ENCODE assay signal across 19 cellular contexts in the genomic region with DNA sequence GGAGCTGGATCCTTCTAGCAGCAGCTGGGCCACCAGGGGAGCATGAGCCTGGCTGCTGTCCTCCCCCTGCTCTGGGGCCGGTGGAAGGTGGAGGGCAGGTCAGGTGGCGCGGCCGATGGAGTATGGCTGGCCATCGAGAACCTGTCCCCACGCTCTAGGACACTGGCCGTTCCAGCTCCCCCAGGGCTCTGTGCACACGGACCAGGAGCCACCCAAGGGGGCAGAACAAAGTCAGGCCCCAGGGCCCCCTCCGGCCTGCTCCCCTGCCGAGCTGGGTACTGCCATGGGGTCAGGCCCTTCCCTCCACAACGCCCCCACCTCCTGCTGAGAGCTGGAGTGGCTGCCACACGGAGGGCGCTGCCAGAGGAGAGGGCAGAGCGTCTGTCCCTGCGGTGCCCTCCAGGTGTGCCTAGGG. TPM values are rescaled to one million over a fixed set of nuclear protein-coding genes. Genes with fewer than 3 reads are reported as not detected.
DNase-seq lines count a peak whose midpoint lies in the region; ATAC-seq and TF ChIP-seq lines count a peak whose summit lies in the region.
"Had no signal": no experiment of that assay in that cellular context is flagged by ENCODE, and none has a peak within 500 bp of the region (broad histone marks: within the 10 kb centered on the region; RNA-seq: fewer than 3 reads in every experiment).

No MANE protein-coding gene starts in this region.

- H3K36me3 ChIP-seq in BLaER1 (no peaks in the 10 kb centered on the region), Panc1 (ENCODE audit: control insufficient read depth, insufficient read depth, low read length) (no peaks in the 10 kb centered on the region), neuronal stem cell (replicated peaks in 1 of 2; ENCODE audit: control insufficient read depth in 2 of 2, insufficient read depth in 2 of 2, low read length in 2 of 2) (no peaks in the 10 kb centered on the region)
- H3K36me3 ChIP-seq in BLaER1 treated with 17β-estradiol and CSF1 and Interleukin-3, amounts not matched to agents 10 nM and 100 nM, result no peaks in the 10 kb centered on the region
- H3K36me3 ChIP-seq: BE2C had no signal

- intact Hi-C loops in Panc1 (cut with micrococcal nuclease; ENCODE audit: unreplicated experiment), result loop anchor here (10.0 kb wide), 1 partner anchor 57 kb away; a partner anchor contains a TSS

- no peak overlapping the region for H4K91ac ChIP-seq in neuronal stem cell (ENCODE audit: low read depth, low read length, poor library complexity)

- ATAC-seq in Panc1, result no peak
- ATAC-seq: A549, GM12878, GM23338 had no signal

- H3K27me3 ChIP-seq in BLaER1 (peaks cover 10% of the 10 kb centered on the region), Panc1 (ENCODE audit: control insufficient read depth, insufficient read depth, low read length) (no peaks in the 10 kb centered on the region), neuronal stem cell (ENCODE audit: control insufficient read depth in 3 of 3, insufficient read depth in 3 of 3, low read depth in 1 of 3, low read length in 3 of 3) (peaks cover 0 to 84% (median 0%) of the 10 kb centered on the region in 3 experiments)
- peaks cover 2 to 53% (median 12%) of the 10 kb centered on the region in 11 experiments; a peak in 21 of 22 replicates for H3K27me3 ChIP-seq in BLaER1 treated with 17β-estradiol and CSF1 and Interleukin-3, amounts not matched to agents 10 nM and 100 nM
- H3K27me3 ChIP-seq: BE2C had no signal

- peak overlapping the region; percentile 56 for H3K4me3 ChIP-seq in BLaER1
- H3K4me3 ChIP-seq in BLaER1 treated with 17β-estradiol and CSF1 and Interleukin-3, amounts not matched to agents 10 nM and 100 nM, result peak overlapping the region in 5 of 10 experiments; percentile 11 to 52 (median 40); a peak in 5 of 20 replicates
- no peak overlapping the region for H3K4me3 ChIP-seq in Panc1 (ENCODE audit: low read depth in 2 of 2, low read length in 2 of 2)
- no peak overlapping the region for H3K4me3 ChIP-seq in neuronal stem cell (ENCODE audit: low read length in 2 of 2)
- H3K4me3 ChIP-seq: A549, GM12878, GM23338 had no signal

- peak overlapping the region; percentile 80 for H3K27ac ChIP-seq in BLaER1
- H3K27ac ChIP-seq in BLaER1 treated with 17β-estradiol and CSF1 and Interleukin-3, amounts not matched to agents 10 nM and 100 nM, result peak overlapping the region in 3 of 11 experiments; percentile 17 to 56 (median 54); a peak in 4 of 22 replicates
- peak overlapping the region; percentile 71 for H3K27ac ChIP-seq in Panc1 (ENCODE audit: low read length)
- no peak overlapping the region for H3K27ac ChIP-seq in neuronal stem cell (replicated peaks; ENCODE audit: low read length)
- H3K27ac ChIP-seq: A549 had no signal

- H3K14ac ChIP-seq in neuronal stem cell (ENCODE audit: low read length), result peak overlapping the region; percentile 71

- peaks cover 7% of the 10 kb centered on the region for H3K79me1 ChIP-seq in neuronal stem cell (ENCODE audit: low read depth, low read length)

- H3K4me1 ChIP-seq in BLaER1 (peaks cover 98% of the 10 kb centered on the region), Panc1 (ENCODE audit: control insufficient read depth, insufficient read depth, low read length) (peaks cover 91% of the 10 kb centered on the region), neuronal stem cell (ENCODE audit: control insufficient read depth in 2 of 2, insufficient read depth in 1 of 2, low read depth in 1 of 2, low read length in 2 of 2) (peaks cover 23 to 34% of the 10 kb centered on the region in 2 donors)
- H3K4me1 ChIP-seq in BLaER1 treated with 17β-estradiol and CSF1 and Interleukin-3, amounts not matched to agents 10 nM and 100 nM, result peaks cover 32 to 99% (median 94%) of the 10 kb centered on the region in 10 experiments
- H3K4me1 ChIP-seq: Caco-2 had no signal

- peak overlapping the region; percentile 55 for H3K23ac ChIP-seq in neuronal stem cell (ENCODE audit: low read depth, low read length, poor library complexity)

- peaks cover 26% of the 10 kb centered on the region for H4K20me1 ChIP-seq in BLaER1
- peaks cover 0 to 93% (median 49%) of the 10 kb centered on the region in 11 experiments; a peak in 17 of 22 replicates for H4K20me1 ChIP-seq in BLaER1 treated with 17β-estradiol and CSF1 and Interleukin-3, amounts not matched to agents 10 nM and 100 nM

- WGBS in neuronal stem cell (ENCODE audit: extremely low coverage in 2 of 2, insufficient read length in 2 of 2, insufficient replicate concordance in 1 of 2), 2 donors, result no CpG with 5 or more reads among the region's 15 CpGs

- H2BK5ac ChIP-seq in neuronal stem cell (ENCODE audit: low read length), result peak overlapping the region; percentile 39

- no peak overlapping the region for H2AFZ ChIP-seq in neuronal stem cell (ENCODE audit: low read length)
- H2AFZ ChIP-seq: GM23338 had no signal

- DNase-seq in Panc1 (ENCODE audit: low read depth, low spot score), result no peak
- DNase-seq in neuronal stem cell (ENCODE audit: low spot score), result no peak
- DNase-seq in NCI-H1694 (lab: John Stamatoyannopoulos, UW), result no peak
- DNase-seq in HK-2 (ENCODE audit: unreplicated experiment), result no peak
- no peak for DNase-seq in hippocampal formation (lab: John Stamatoyannopoulos, UW)
- DNase-seq: BE2C; Caco-2; CD8-positive, alpha-beta memory T cell; DMS79; H9 had no signal

- no peak for TF ChIP-seq CTCF in Panc1 (IDR thresholded peaks at IDR 0.05)

- CTCF ChIA-PET in Panc1 (lab: Charles Lee), result interaction anchor here (0.7 kb wide), 1 partner anchor 73 kb away, joined by 4 read pairs; no protein-coding TSS in a partner anchor

- no peak overlapping the region for H4K8ac ChIP-seq in neuronal stem cell (ENCODE audit: low read depth, low read length)

- peak overlapping the region; percentile 96 for H2AK5ac ChIP-seq in neuronal stem cell (ENCODE audit: low read depth, low read length)

- no peak overlapping the region for H3K4ac ChIP-seq in neuronal stem cell (ENCODE audit: low read length)

- no peak overlapping the region for H2BK12ac ChIP-seq in neuronal stem cell (ENCODE audit: low read length)

- no TSS peak for BruUV-seq in Panc1 (replicated peaks; lab: Mats Ljungman, UMichigan)

- in situ Hi-C loops in Panc1 (cut with HindIII; ENCODE audit: low pct_unique_long_range_greater_than_20kb, low sequenced_read_pairs), result no loop called here

- H2BK120ac ChIP-seq in neuronal stem cell (ENCODE audit: low read depth, low read length), result no peak overlapping the region

- POLR2A ChIA-PET in Panc1 (lab: Charles Lee), result no interaction called here

- H3K18ac ChIP-seq in neuronal stem cell (ENCODE audit: low read length), result peak overlapping the region; percentile 57

- peak overlapping the region; percentile 68 for H3K9ac ChIP-seq in BLaER1
- peak overlapping the region in 5 of 11 experiments; percentile 11 to 65 (median 34); a peak in 9 of 22 replicates for H3K9ac ChIP-seq in BLaER1 treated with 17β-estradiol and CSF1 and Interleukin-3, amounts not matched to agents 10 nM and 100 nM
- no peak overlapping the region for H3K9ac ChIP-seq in neuronal stem cell (ENCODE audit: low read depth, low read length, poor library complexity)

- H2BK15ac ChIP-seq in neuronal stem cell (ENCODE audit: low read length), result peak overlapping the region; percentile 58

- H3K4me2 ChIP-seq in BLaER1, result peak overlapping the region; percentile 98
- H3K4me2 ChIP-seq in BLaER1 treated with 17β-estradiol and CSF1 and Interleukin-3, amounts not matched to agents 10 nM and 100 nM, result peak overlapping the region; percentile 20 to 99 (median 95); a peak in 20 of 22 replicates
- no peak overlapping the region for H3K4me2 ChIP-seq in neuronal stem cell (ENCODE audit: insufficient read depth, low read length, poor library complexity, severe bottlenecking)
- H3K4me2 ChIP-seq: A549, GM23338 had no signal

- no peaks in the 10 kb centered on the region for H3K9me3 ChIP-seq in BLaER1
- no peaks in the 10 kb centered on the region for H3K9me3 ChIP-seq in BLaER1 treated with 17β-estradiol and CSF1 and Interleukin-3, amounts not matched to agents 10 nM and 100 nM (replicated peaks in 1 of 11)
- no peaks in the 10 kb centered on the region for H3K9me3 ChIP-seq in Panc1 (ENCODE audit: control insufficient read depth, insufficient read depth, low read depth, low read length)
- H3K9me3 ChIP-seq in neuronal stem cell (replicated peaks in 1 of 2; ENCODE audit: control insufficient read depth in 2 of 2, insufficient read depth in 1 of 2, low read depth in 1 of 2, low read length in 2 of 2), result no peaks in the 10 kb centered on the region
- H3K9me3 ChIP-seq: A549, BE2C, Caco-2 had no signal

RNA-seq across cellular contexts. Expression of a gene that starts 4.5 kb away (rescaled TPM):
- total RNA-seq in Panc1 (2021; ENCODE audit: unreplicated experiment), result 41.2 TPM
- 69.7 TPM for polyA plus RNA-seq in Panc1 (2012; ENCODE audit: insufficient read length)
- 4.2 TPM for polyA plus RNA-seq in neuronal stem cell (2013, experiment 1 of 2)
- 4.0 TPM for polyA plus RNA-seq in neuronal stem cell (2013, experiment 2 of 2)
- polyA plus RNA-seq: GM23338 had no signal

RNA-seq across cellular contexts. Expression of a gene that starts 54.8 kb away (rescaled TPM):
- 35.9 TPM for total RNA-seq in Panc1 (2021; ENCODE audit: unreplicated experiment)
- polyA plus RNA-seq in Panc1 (2012; ENCODE audit: insufficient read length), result 26.7 TPM
- 23.5 TPM for polyA plus RNA-seq in neuronal stem cell (2013, experiment 1 of 2)
- polyA plus RNA-seq in neuronal stem cell (2013, experiment 2 of 2), result 22.7 TPM

RNA-seq across cellular contexts. Expression of a gene that starts 58.5 kb away (rescaled TPM):
- not detected for total RNA-seq in Panc1 (2021; ENCODE audit: unreplicated experiment)
- not detected for polyA plus RNA-seq in Panc1 (2012; ENCODE audit: insufficient read length)
- 208 TPM for polyA plus RNA-seq in neuronal stem cell (2013, experiment 1 of 2)
- 209 TPM for polyA plus RNA-seq in neuronal stem cell (2013, experiment 2 of 2)
- total RNA-seq: Caco-2; CD8-positive, alpha-beta memory T cell; G401; H9; HT1080 had no signal
- polyA plus RNA-seq: A549; AG04450; CD8-positive, alpha-beta memory T cell; IgD-negative memory B cell had no signal

RNA-seq across cellular contexts. Expression of a gene that starts 59.2 kb away (rescaled TPM):
- 49.8 TPM for total RNA-seq in Panc1 (2021; ENCODE audit: unreplicated experiment)
- 69.0 TPM for polyA plus RNA-seq in Panc1 (2012; ENCODE audit: insufficient read length)
- polyA plus RNA-seq in neuronal stem cell (2013, experiment 1 of 2), result 12.4 TPM
- 12.5 TPM for polyA plus RNA-seq in neuronal stem cell (2013, experiment 2 of 2)
